Comparison of ENCODE assay signal across 12 cellular contexts in genomic region chr15:88954431-88955277, GRCh38. TPM values are rescaled to one million over a fixed set of nuclear protein-coding genes. Genes with fewer than 3 reads are reported as not detected.
DNase-seq lines count a peak whose midpoint lies in the region; ATAC-seq and TF ChIP-seq lines count a peak whose summit lies in the region.
"Had no signal": no experiment of that assay in that cellular context is flagged by ENCODE, and none has a peak within 500 bp of the region (broad histone marks: within the 10 kb centered on the region; RNA-seq: fewer than 3 reads in every experiment).

No MANE protein-coding gene starts in this region.

- H3K9me3 Mint-ChIP-seq in activated T-cell treated with anti-CD3 and anti-CD28 coated beads, Interleukin-2, amount 50 U/mL, for 24 hours = no peaks in the 10 kb centered on the region

- no peak for TF ChIP-seq CTCF in ascending aorta (IDR thresholded peaks at IDR 0.05)

- intact Hi-C loops in ascending aorta (cut with DNase I) = loop anchor here (2.0 kb wide), 1 partner anchor 36 kb away; no protein-coding TSS in a partner anchor

- DNase-seq in NCI-H1417 (lab: John Stamatoyannopoulos, UW) (peak; percentile 3 to 16 (median 4)), NCI-H1417 treated with DMSO at 0.1 percent for 48 hours (lab: John Stamatoyannopoulos, UW) (no peak), ascending aorta (ENCODE audit: low spot score in 2 of 2) (peak; percentile 65 to 90), hepatic stellate cell (ENCODE audit: low spot score) (peak; percentile 66), stromal cell of bone marrow (ENCODE audit: low read depth) (peak; percentile 34), COLO668 (lab: John Stamatoyannopoulos, UW; ENCODE audit: unreplicated experiment) (no peak)
- DNase-seq in activated T-cell treated with anti-CD3 and anti-CD28 coated beads, Interleukin-2, amount 50 U/mL, for 24 hours = no peak
- DNase-seq: ACHN, NCI-H1694 treated with DMSO at 0.1 percent for 48 hours had no signal

- no peaks in the 10 kb centered on the region for H3K4me1 Mint-ChIP-seq in activated T-cell treated with anti-CD3 and anti-CD28 coated beads, Interleukin-2, amount 50 U/mL, for 24 hours (ENCODE audit: low read depth)
- H3K4me1 Mint-ChIP-seq: memory B cell had no signal

- H3K4me3 Mint-ChIP-seq in activated T-cell treated with anti-CD3 and anti-CD28 coated beads, Interleukin-2, amount 50 U/mL, for 24 hours = no peak overlapping the region
- H3K4me3 Mint-ChIP-seq: memory B cell had no signal

- no peaks in the 10 kb centered on the region for H3K27me3 ChIP-seq in ascending aorta
- H3K27me3 ChIP-seq: tibial nerve had no signal

- H3K36me3 ChIP-seq in ascending aorta = no peaks in the 10 kb centered on the region
- H3K36me3 ChIP-seq: tibial nerve had no signal

- no peaks in the 10 kb centered on the region for H3K36me3 Mint-ChIP-seq in activated T-cell treated with anti-CD3 and anti-CD28 coated beads, Interleukin-2, amount 50 U/mL, for 24 hours (ENCODE audit: low read depth)

- H3K27ac ChIP-seq in ascending aorta = peak overlapping the region; percentile 85 to 95

- no peak overlapping the region for H3K4me3 ChIP-seq in ascending aorta
- H3K4me3 ChIP-seq: tibial nerve had no signal

- no peak overlapping the region for H3K27ac Mint-ChIP-seq in activated T-cell treated with anti-CD3 and anti-CD28 coated beads, Interleukin-2, amount 50 U/mL, for 24 hours
- H3K27ac Mint-ChIP-seq: memory B cell had no signal

- H3K9me3 ChIP-seq in ascending aorta = no peaks in the 10 kb centered on the region
- H3K9me3 ChIP-seq: tibial nerve had no signal

- no peaks in the 10 kb centered on the region for H3K27me3 Mint-ChIP-seq in activated T-cell treated with anti-CD3 and anti-CD28 coated beads, Interleukin-2, amount 50 U/mL, for 24 hours

- no peak for ATAC-seq in GM21576 (IDR thresholded peaks at IDR 0.05; ENCODE audit: unreplicated experiment)

- H3K4me1 ChIP-seq in ascending aorta = peaks cover 0 to 7% of the 10 kb centered on the region in 2 donors

RNA-seq across cellular contexts. Expression of gene MFGE8, which starts 41.5 kb away (rescaled TPM):
- total RNA-seq in ascending aorta = 1,738 TPM

RNA-seq across cellular contexts. Expression of gene HAPLN3, which starts 59.3 kb away (rescaled TPM):
- total RNA-seq in ascending aorta = 189 TPM

Comparison
In these comparisons a context has a peak if more than half of its experiments do, and no peak if none do; other contexts are left out.
1. DNase-seq: peak in NCI-H1417 (3 of 3), ascending aorta (2 of 2), hepatic stellate cell (single experiment) and stromal cell of bone marrow (single experiment); none in NCI-H1417 treated with DMSO at 0.1 percent for 48 hours (single experiment), activated T-cell treated with anti-CD3 and anti-CD28 coated beads, Interleukin-2, amount 50 U/mL, for 24 hours (single experiment) and COLO668 (single experiment).